Comparison of ENCODE assay signal across 10 cellular contexts in genomic region chr10:68997216-68997615, GRCh38. TPM values are rescaled to one million over a fixed set of nuclear protein-coding genes. Genes with fewer than 3 reads are reported as not detected.
DNase-seq lines count a peak whose midpoint lies in the region; ATAC-seq, FAIRE-seq and TF ChIP-seq lines count a peak whose summit lies in the region.
"Had no signal": no experiment of that assay in that cellular context is flagged by ENCODE, and none has a peak within 500 bp of the region (broad histone marks: within the 10 kb centered on the region; RNA-seq: fewer than 3 reads in every experiment).

No MANE protein-coding gene starts in this region.

- H3K9me3 ChIP-seq in K562 (replicated peaks; ENCODE audit: control insufficient read depth, insufficient read depth, low read depth, low read length) (no peaks in the 10 kb centered on the region), Peyer's patch (no peaks in the 10 kb centered on the region), ovary (no peaks in the 10 kb centered on the region)

- H3K79me2 ChIP-seq in K562 (ENCODE audit: control insufficient read depth, insufficient read depth, low read length) = peaks cover 26% of the 10 kb centered on the region

- WGBS in K562 (ENCODE audit: insufficient coverage, low coverage, missing lambda C conversion rate) = 61% methylated on average over 3 of the region's 3 CpGs
- WGBS in ovary, 3 donors = 83 to 93% (median 92%) methylated on average over 3 of the region's 3 CpGs

- POLR2A ChIA-PET in K562 (lab: Yijun Ruan, JAX) = no interaction called here

- peak; percentile 35 for ATAC-seq in GM19324 (IDR thresholded peaks at IDR 0.05; ENCODE audit: low FRiP score, unreplicated experiment)
- peak; percentile 34 for ATAC-seq in HG03095 (IDR thresholded peaks at IDR 0.05; ENCODE audit: unreplicated experiment)
- no peak; the same call in 2 of the 3 replicates for ATAC-seq in K562

- H3K4me3 ChIP-seq in GM08714 (ENCODE audit: low read length) = peak overlapping the region; percentile 34; the same call in 1 of the 2 replicates
- no peak overlapping the region for H3K4me3 ChIP-seq in K562
- no peak overlapping the region for H3K4me3 ChIP-seq in Peyer's patch
- no peak overlapping the region for H3K4me3 ChIP-seq in ovary

- H3K27ac ChIP-seq in K562 (ENCODE audit: extremely low read depth, low read depth, low read length) (no peak overlapping the region), Peyer's patch (no peak overlapping the region), ovary (no peak overlapping the region)

- in situ Hi-C loops in K562 (cut with MboI) = no loop called here

- BruUV-seq in K562 (replicated peaks; lab: Mats Ljungman, UMichigan) = no TSS peak

- H3K27me3 ChIP-seq in K562 (ENCODE audit: control insufficient read depth in 2 of 2, insufficient read depth in 2 of 2, low read length in 2 of 2) (no peaks in the 10 kb centered on the region), Peyer's patch (no peaks in the 10 kb centered on the region), ovary (no peaks in the 10 kb centered on the region)

- H4K20me1 ChIP-seq in K562 (replicated peaks; ENCODE audit: control insufficient read depth, insufficient read depth, low read length) = no peaks in the 10 kb centered on the region

- no peak for FAIRE-seq in K562 (lab: Jason Lieb, UNC)

- H3K36me3 ChIP-seq in K562 (ENCODE audit: control insufficient read depth, insufficient read depth, low read length) (peaks cover 12% of the 10 kb centered on the region; the same call in 2 of the 3 replicates), Peyer's patch (peaks cover 0 to 16% (median 0%) of the 10 kb centered on the region in 3 donors), ovary (no peaks in the 10 kb centered on the region)

- H2AFZ ChIP-seq in K562 (ENCODE audit: low read depth, low read length) = no peak overlapping the region

- no peak for TF ChIP-seq RAD21 in K562 (CRISPR knock-in tag; conservative IDR thresholded peaks at IDR 0.05 in 1 of 2, IDR thresholded peaks at IDR 0.05 in 1 of 2)

- CTCF ChIA-PET in K562 (lab: Yijun Ruan, JAX; ENCODE audit: low intra/inter-chr PET ratio) = no interaction called here

- no peaks in the 10 kb centered on the region for H3K9me1 ChIP-seq in K562 (ENCODE audit: control insufficient read depth, insufficient read depth, low read length)

- no peak for TF ChIP-seq EP300 in K562 (IDR thresholded peaks at IDR 0.05; ENCODE audit: low read length)
- no peak for TF ChIP-seq EP300 in ovary (IDR thresholded peaks at IDR 0.05)

- DNase-seq in K562 (ENCODE audit: extremely low read depth in 1 of 4, low spot score in 3 of 4) (no peak), NCI-H2107 (lab: John Stamatoyannopoulos, UW) (no peak), Peyer's patch (no peak), ovary (no peak), islet precursor cell (no peak)
- DNase-seq: activated gamma-delta T cell, DMS153 had no signal

- TF ChIP-seq POLR2A in K562 (conservative IDR thresholded peaks at IDR 0.05) = no peak
- no peak for TF ChIP-seq POLR2A in Peyer's patch (IDR thresholded peaks at IDR 0.05)
- no peak for TF ChIP-seq POLR2A in ovary (IDR thresholded peaks at IDR 0.05)

- intact Hi-C loops in K562 (cut with micrococcal nuclease) = no loop called here
- intact Hi-C loops in ovary (cut with DNase I) = no loop called here

- H3K4me2 ChIP-seq in K562 (ENCODE audit: insufficient read depth, low read length) = no peak overlapping the region

- no peak overlapping the region for H3K9ac ChIP-seq in K562 (ENCODE audit: insufficient read depth in 1 of 2, low read depth in 2 of 2, low read length in 2 of 2)

- TF ChIP-seq CTCF in K562 (IDR thresholded peaks at IDR 0.05 in 2 of 3, conservative IDR thresholded peaks at IDR 0.05 in 1 of 3; ENCODE audit: insufficient read depth in 2 of 3, low read depth in 1 of 3, low read length in 3 of 3) = no peak
- no peak for TF ChIP-seq CTCF in Peyer's patch (IDR thresholded peaks at IDR 0.05)
- TF ChIP-seq CTCF in ovary (IDR thresholded peaks at IDR 0.05) = no peak

- H3K4me1 ChIP-seq in K562 (replicated peaks in 1 of 2; ENCODE audit: control insufficient read depth in 2 of 2, insufficient read depth in 2 of 2, low read length in 2 of 2) (no peaks in the 10 kb centered on the region), Peyer's patch (peaks cover 0 to 10% (median 0%) of the 10 kb centered on the region in 4 donors), ovary (ENCODE audit: insufficient read depth) (peaks cover 3% of the 10 kb centered on the region)

TF ChIP-seq in K562, 482 proteins besides CTCF, POLR2A, EP300 and RAD21:
- TF ChIP-seq HMBOX1 (IDR thresholded peaks at IDR 0.05) (no peak), SPI1 (IDR thresholded peaks at IDR 0.05; ENCODE audit: borderline replicate concordance, low read depth, low read length) (peak; percentile 41; the same call in 1 of the 2 replicates), RBM17 (IDR thresholded peaks at IDR 0.05; ENCODE audit: borderline replicate concordance, low read depth, low read length) (no peak)
- TF ChIP-seq, protein P1, sequence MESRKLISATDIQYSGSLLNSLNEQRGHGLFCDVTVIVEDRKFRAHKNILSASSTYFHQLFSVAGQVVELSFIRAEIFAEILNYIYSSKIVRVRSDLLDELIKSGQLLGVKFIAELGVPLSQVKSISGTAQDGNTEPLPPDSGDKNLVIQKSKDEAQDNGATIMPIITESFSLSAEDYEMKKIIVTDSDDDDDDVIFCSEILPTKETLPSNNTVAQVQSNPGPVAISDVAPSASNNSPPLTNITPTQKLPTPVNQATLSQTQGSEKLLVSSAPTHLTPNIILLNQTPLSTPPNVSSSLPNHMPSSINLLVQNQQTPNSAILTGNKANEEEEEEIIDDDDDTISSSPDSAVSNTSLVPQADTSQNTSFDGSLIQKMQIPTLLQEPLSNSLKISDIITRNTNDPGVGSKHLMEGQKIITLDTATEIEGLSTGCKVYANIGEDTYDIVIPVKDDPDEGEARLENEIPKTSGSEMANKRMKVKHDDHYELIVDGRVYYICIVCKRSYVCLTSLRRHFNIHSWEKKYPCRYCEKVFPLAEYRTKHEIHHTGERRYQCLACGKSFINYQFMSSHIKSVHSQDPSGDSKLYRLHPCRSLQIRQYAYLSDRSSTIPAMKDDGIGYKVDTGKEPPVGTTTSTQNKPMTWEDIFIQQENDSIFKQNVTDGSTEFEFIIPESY (CRISPR knock-in tag; IDR thresholded peaks at IDR 0.05) = no peak

RNA-seq across cellular contexts. Expression of gene KIFBP, which starts 8.6 kb away (rescaled TPM):
- 11.1 and 16.5 TPM in 2 replicates for total RNA-seq in K562 (2011; cell fraction: chromatin; rRNA removed; ENCODE audit: low replicate concordance)
- total RNA-seq in K562 (2011; cell fraction: nucleolus; rRNA removed) = 7.5 and 8.2 TPM in 2 replicates
- total RNA-seq in K562 (2011; cell fraction: nucleoplasm; rRNA removed) = 8.2 and 12.1 TPM in 2 replicates
- total RNA-seq in K562 (2014; rRNA removed) (13.8 and 17.3 TPM in 2 replicates), K562 (2014; rRNA removed; fragmentation: Illumina TruSeq; extraction: Trizol) (18.8 and 20.1 TPM in 2 replicates), K562 (2015; rRNA removed; fragmentation: Illumina TruSeq; extraction: Trizol) (18.7 and 19.7 TPM in 2 replicates), K562 (2021) (13.8 and 14.8 TPM in 2 replicates), Peyer's patch (10 to 100 TPM; 13.1 to 20.7 (median 19.9) TPM), ovary (10 to 100 TPM; 21.2 to 29.2 (median 26.7) TPM)
- polyA plus RNA-seq in K562 (2011; rRNA removed) (17.0 and 22.1 TPM in 2 replicates), K562 (2014; fragmentation: Illumina TruSeq; extraction: Trizol) (19.9 and 23.2 TPM in 2 replicates), K562 (2014; fragmentation: Nextera tagmentation; extraction: Ambion mirVana) (1 to 10 TPM; 5.6 to 8.8 TPM), K562 (2014; rRNA removed) (13.9 TPM in 2 replicates), ovary (10 to 100 TPM; 15.7 to 59.2 TPM)
- polyA plus RNA-seq in K562 (2011; cell fraction: cytosol; rRNA removed) = 6.9 and 8.8 TPM in 2 replicates
- 9.5 and 9.7 TPM in 2 replicates for polyA plus RNA-seq in K562 (2011; cell fraction: nucleus; rRNA removed)
- polyA plus RNA-seq in K562 (2012) = 13.0 and 14.2 TPM in 2 replicates
- 18.2 TPM in 2 replicates for polyA minus RNA-seq in K562 (2011; rRNA and poly(A)+ RNA removed)
- polyA minus RNA-seq in K562 (2011; cell fraction: cytosol; rRNA and poly(A)+ RNA removed) = 10.7 and 11.3 TPM in 2 replicates
- 6.1 and 8.1 TPM in 2 replicates for polyA minus RNA-seq in K562 (2011; cell fraction: nucleus; rRNA and poly(A)+ RNA removed)

RNA-seq across cellular contexts. Expression of gene DDX21, which starts 41.2 kb away (rescaled TPM):
- 24.6 and 87.4 TPM in 2 replicates for total RNA-seq in K562 (2011; cell fraction: chromatin; rRNA removed; ENCODE audit: low replicate concordance)
- total RNA-seq in K562 (2011; cell fraction: nucleolus; rRNA removed) = 18.5 and 23.7 TPM in 2 replicates
- total RNA-seq in K562 (2011; cell fraction: nucleoplasm; rRNA removed) = 44.2 and 62.0 TPM in 2 replicates
- total RNA-seq in K562 (2014; rRNA removed) (278 and 289 TPM in 2 replicates), K562 (2014; rRNA removed; fragmentation: Illumina TruSeq; extraction: Trizol) (320 and 383 TPM in 2 replicates), K562 (2015; rRNA removed; fragmentation: Illumina TruSeq; extraction: Trizol) (278 and 305 TPM in 2 replicates), K562 (2021) (250 and 281 TPM in 2 replicates), Peyer's patch (10 to 100 TPM; 17.8 to 50.3 (median 20.6) TPM), ovary (10 to 100 TPM; 26.5 to 77.0 (median 41.4) TPM)
- polyA plus RNA-seq in K562 (2011; rRNA removed) (160 and 257 TPM in 2 replicates), K562 (2014; fragmentation: Illumina TruSeq; extraction: Trizol) (317 and 365 TPM in 2 replicates), K562 (2014; fragmentation: Nextera tagmentation; extraction: Ambion mirVana) (100 to 1,000 TPM; 143 to 156 TPM), K562 (2014; rRNA removed) (237 and 254 TPM in 2 replicates), ovary (10 to 100 TPM; 16.0 to 30.0 TPM)
- 48.3 and 116 TPM in 2 replicates for polyA plus RNA-seq in K562 (2011; cell fraction: cytosol; rRNA removed)
- polyA plus RNA-seq in K562 (2011; cell fraction: nucleus; rRNA removed) = 40.3 and 53.8 TPM in 2 replicates
- polyA plus RNA-seq in K562 (2012) = 125 and 177 TPM in 2 replicates
- 370 and 393 TPM in 2 replicates for polyA minus RNA-seq in K562 (2011; rRNA and poly(A)+ RNA removed)
- polyA minus RNA-seq in K562 (2011; cell fraction: cytosol; rRNA and poly(A)+ RNA removed) = 119 and 152 TPM in 2 replicates
- polyA minus RNA-seq in K562 (2011; cell fraction: nucleus; rRNA and poly(A)+ RNA removed) = 23.7 and 51.9 TPM in 2 replicates
